21 cellular contexts compared by ENCODE assay signal in the genomic region with DNA sequence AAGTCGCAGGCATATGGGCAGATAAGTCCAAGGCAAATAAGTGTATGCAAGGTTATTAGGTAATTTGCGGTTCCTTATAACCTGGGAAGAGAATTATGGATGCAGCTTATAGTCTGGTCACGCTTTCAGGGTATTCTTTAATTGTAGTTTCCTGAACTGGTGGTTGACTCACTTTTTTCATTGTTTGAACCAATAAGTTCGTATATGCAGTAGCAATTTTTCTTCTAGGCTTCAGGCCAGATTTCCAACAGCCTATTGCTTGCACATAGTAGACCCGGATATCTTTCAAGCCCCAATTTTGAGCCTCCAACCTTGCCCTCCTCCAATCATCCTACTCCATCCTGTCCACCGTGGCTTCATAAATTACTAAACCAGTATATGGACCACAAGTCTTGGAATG. TPM values are rescaled to one million over a fixed set of nuclear protein-coding genes. Genes with fewer than 3 reads are reported as not detected.
DNase-seq lines count a peak whose midpoint lies in the region; ATAC-seq, FAIRE-seq and TF ChIP-seq lines count a peak whose summit lies in the region.
"Had no signal": no experiment of that assay in that cellular context is flagged by ENCODE, and none has a peak within 500 bp of the region (broad histone marks: within the 10 kb centered on the region; RNA-seq: fewer than 3 reads in every experiment).

No MANE protein-coding gene starts in this region.

- CTCF ChIA-PET in A673 (lab: Charles Lee) (no interaction called here), K562 (lab: Yijun Ruan, JAX; ENCODE audit: low intra/inter-chr PET ratio) (no interaction called here)

- FAIRE-seq in K562 (lab: Jason Lieb, UNC) (no peak), GM12892 (lab: Jason Lieb, UNC) (no peak)
- FAIRE-seq: A204.1, D721Med, G401.6, GM12891, GM18507 had no signal

- intact Hi-C loops in A673 (cut with micrococcal nuclease; ENCODE audit: unreplicated experiment) (no loop called here), K562 (cut with micrococcal nuclease) (no loop called here)

- 0 out of 2 replicates have a peak, but pooled peaks have one; percentile 22 for TF ChIP-seq POLR2A in K562 (conservative IDR thresholded peaks at IDR 0.05)
- TF ChIP-seq POLR2A in GM12892 (IDR thresholded peaks at IDR 0.05; ENCODE audit: low read depth, low read length), result no peak

- peak; percentile 61 for DNase-seq in A673 (ENCODE audit: low spot score)
- DNase-seq in K562 (ENCODE audit: extremely low read depth in 1 of 4, low spot score in 3 of 4), result no peak
- DNase-seq in stimulated activated effector memory CD8-positive, alpha-beta T cell treated with anti-CD3 and anti-CD28 coated beads, Interleukin-12 subunit alpha, Interleukin-12 subunit beta, amount 100 ng/mL, for 72 hours (ENCODE audit: low spot score in 2 of 2), result no peak
- DNase-seq in NCI-H2227 treated with DMSO at 0.1 percent for 48 hours (lab: John Stamatoyannopoulos, UW), result no peak
- no peak for DNase-seq in GM12892 (ENCODE audit: insufficient read length)
- DNase-seq: 8988T; AML-193; Caco-2; Calu3; CD4-positive, alpha-beta T cell; CD8-positive, alpha-beta T cell; DMS79 treated with DMSO at 0.1 percent for 48 hours; GF-D8 had no signal

- H3K36me3 Mint-ChIP-seq in stimulated activated effector memory CD8-positive, alpha-beta T cell treated with anti-CD3 and anti-CD28 coated beads, Interleukin-12 subunit alpha, Interleukin-12 subunit beta, amount 100 ng/mL, for 72 hours, result peaks cover 100% of the 10 kb centered on the region

- H3K27ac Mint-ChIP-seq in stimulated activated effector memory CD8-positive, alpha-beta T cell treated with anti-CD3 and anti-CD28 coated beads, Interleukin-12 subunit alpha, Interleukin-12 subunit beta, amount 100 ng/mL, for 72 hours, result peak overlapping the region; percentile 37
- H3K27ac Mint-ChIP-seq: B cell; CD4-positive, alpha-beta T cell; CD8-positive, alpha-beta T cell had no signal

- H3K9ac ChIP-seq in K562 (ENCODE audit: insufficient read depth in 1 of 2, low read depth in 2 of 2, low read length in 2 of 2), result no peak overlapping the region; a peak in 1 of 4 replicates
- H3K9ac ChIP-seq: BLaER1 treated with 17β-estradiol and CSF1 and Interleukin-3, amounts not matched to agents 10 nM and 100 nM had no signal

- BruUV-seq in A673 (replicated peaks; lab: Mats Ljungman, UMichigan) (no TSS peak), K562 (replicated peaks; lab: Mats Ljungman, UMichigan) (no TSS peak)

- H3K36me3 ChIP-seq in A673 (ENCODE audit: insufficient read depth, low read length, poor library complexity, severe bottlenecking) (peaks cover 89% of the 10 kb centered on the region), K562 (ENCODE audit: control insufficient read depth, insufficient read depth, low read length) (peaks cover 93% of the 10 kb centered on the region)

- WGBS in K562 (ENCODE audit: insufficient coverage, low coverage, missing lambda C conversion rate), result 88% methylated on average over 6 of the region's 6 CpGs

- H4K20me1 ChIP-seq in K562 (replicated peaks; ENCODE audit: control insufficient read depth, insufficient read depth, low read length), result no peaks in the 10 kb centered on the region

- peaks cover 12% of the 10 kb centered on the region for H3K4me1 ChIP-seq in A673 (ENCODE audit: insufficient read depth, low read length, poor library complexity, severe bottlenecking)
- no peaks in the 10 kb centered on the region for H3K4me1 ChIP-seq in K562 (replicated peaks in 1 of 2; ENCODE audit: control insufficient read depth in 2 of 2, insufficient read depth in 2 of 2, low read length in 2 of 2)
- H3K4me1 ChIP-seq: Caco-2 had no signal

- H3K4me3 ChIP-seq in A673 (ENCODE audit: low read depth, low read length, poor library complexity, severe bottlenecking) (no peak overlapping the region), K562 (no peak overlapping the region)
- H3K4me3 ChIP-seq: BLaER1 treated with 17β-estradiol and CSF1 and Interleukin-3, amounts not matched to agents 10 nM and 100 nM had no signal

- TF ChIP-seq RAD21 in K562 (CRISPR knock-in tag; conservative IDR thresholded peaks at IDR 0.05 in 1 of 2, IDR thresholded peaks at IDR 0.05 in 1 of 2), result no peak

- peaks cover 3% of the 10 kb centered on the region for H3K9me1 ChIP-seq in K562 (ENCODE audit: control insufficient read depth, insufficient read depth, low read length)

- no peaks in the 10 kb centered on the region for H3K9me3 ChIP-seq in A673 (ENCODE audit: low read depth, low read length, poor library complexity, severe bottlenecking)
- H3K9me3 ChIP-seq in K562 (replicated peaks; ENCODE audit: control insufficient read depth, insufficient read depth, low read depth, low read length), result no peaks in the 10 kb centered on the region
- H3K9me3 ChIP-seq: BLaER1 treated with 17β-estradiol and CSF1 and Interleukin-3, amounts not matched to agents 10 nM and 100 nM; Caco-2 had no signal

- in situ Hi-C loops in K562 (cut with MboI), result no loop called here

- POLR2A ChIA-PET in A673 (lab: Charles Lee; ENCODE audit: low non-redundant PET), result no interaction called here
- POLR2A ChIA-PET in K562 (lab: Yijun Ruan, JAX), result interaction anchor here (0.6 to 2.7 kb wide), 6 partner anchors 9 to 1427 kb away, joined by 3 to 15 read pairs (median 4); a partner anchor contains a TSS

- no peak for TF ChIP-seq EP300 in K562 (IDR thresholded peaks at IDR 0.05; ENCODE audit: low read length)

- no peaks in the 10 kb centered on the region for H3K9me3 Mint-ChIP-seq in stimulated activated effector memory CD8-positive, alpha-beta T cell treated with anti-CD3 and anti-CD28 coated beads, Interleukin-12 subunit alpha, Interleukin-12 subunit beta, amount 100 ng/mL, for 72 hours
- H3K9me3 Mint-ChIP-seq: CD4-positive, alpha-beta T cell; CD8-positive, alpha-beta T cell had no signal

- H2AFZ ChIP-seq in K562 (ENCODE audit: low read depth, low read length), result no peak overlapping the region

- H3K27me3 ChIP-seq in A673 (replicated peaks; ENCODE audit: insufficient read depth, low read depth, low read length, poor library complexity) (no peaks in the 10 kb centered on the region), K562 (ENCODE audit: control insufficient read depth in 2 of 2, insufficient read depth in 2 of 2, low read length in 2 of 2) (no peaks in the 10 kb centered on the region)
- H3K27me3 ChIP-seq: BLaER1 treated with 17β-estradiol and CSF1 and Interleukin-3, amounts not matched to agents 10 nM and 100 nM had no signal

- ATAC-seq in K562, result no peak
- no peak for ATAC-seq in stimulated activated effector memory CD8-positive, alpha-beta T cell treated with anti-CD3 and anti-CD28 coated beads, Interleukin-12 subunit alpha, Interleukin-12 subunit beta, amount 100 ng/mL, for 72 hours
- ATAC-seq: CD8-positive, alpha-beta T cell had no signal

- H3K4me2 ChIP-seq in K562 (ENCODE audit: insufficient read depth, low read length), result no peak overlapping the region
- H3K4me2 ChIP-seq: BLaER1 treated with 17β-estradiol and CSF1 and Interleukin-3, amounts not matched to agents 10 nM and 100 nM had no signal

- H3K4me3 Mint-ChIP-seq in stimulated activated effector memory CD8-positive, alpha-beta T cell treated with anti-CD3 and anti-CD28 coated beads, Interleukin-12 subunit alpha, Interleukin-12 subunit beta, amount 100 ng/mL, for 72 hours, result no peak overlapping the region
- H3K4me3 Mint-ChIP-seq: B cell; CD4-positive, alpha-beta T cell; CD8-positive, alpha-beta T cell had no signal

- H3K27ac ChIP-seq in A673 (ENCODE audit: low read depth, low read length, poor library complexity, severe bottlenecking) (peak overlapping the region; percentile 34), K562 (ENCODE audit: extremely low read depth, low read depth, low read length) (no peak overlapping the region)
- H3K27ac ChIP-seq: BLaER1 treated with 17β-estradiol and CSF1 and Interleukin-3, amounts not matched to agents 10 nM and 100 nM; C4-2B had no signal

- peaks cover 14% of the 10 kb centered on the region for H3K4me1 Mint-ChIP-seq in stimulated activated effector memory CD8-positive, alpha-beta T cell treated with anti-CD3 and anti-CD28 coated beads, Interleukin-12 subunit alpha, Interleukin-12 subunit beta, amount 100 ng/mL, for 72 hours

- peaks cover 15% of the 10 kb centered on the region; the same call in 1 of the 3 replicates for H3K79me2 ChIP-seq in K562 (ENCODE audit: control insufficient read depth, insufficient read depth, low read length)

- no peak for TF ChIP-seq CTCF in A673 (conservative IDR thresholded peaks at IDR 0.05; ENCODE audit: low read depth, low read length)
- no peak for TF ChIP-seq CTCF in K562 (IDR thresholded peaks at IDR 0.05 in 2 of 3, conservative IDR thresholded peaks at IDR 0.05 in 1 of 3; ENCODE audit: insufficient read depth in 2 of 3, low read depth in 1 of 3, low read length in 3 of 3)

RNA-seq across cellular contexts. Expression of a gene that starts 12.8 kb away (rescaled TPM):
- 66.8 and 72.9 TPM in 2 replicates for total RNA-seq in A673 (2021)
- 138 and 394 TPM in 2 replicates for total RNA-seq in K562 (2011; cell fraction: chromatin; rRNA removed; ENCODE audit: low replicate concordance)
- total RNA-seq in K562 (2011; cell fraction: nucleolus; rRNA removed), result 72.7 and 85.0 TPM in 2 replicates
- total RNA-seq in K562 (2011; cell fraction: nucleoplasm; rRNA removed), result 132 and 153 TPM in 2 replicates
- 51.3 and 53.5 TPM in 2 replicates for total RNA-seq in K562 (2014; rRNA removed)
- total RNA-seq in K562 (2014; rRNA removed; fragmentation: Illumina TruSeq; extraction: Trizol), result 71.8 and 80.0 TPM in 2 replicates
- total RNA-seq in K562 (2015; rRNA removed; fragmentation: Illumina TruSeq; extraction: Trizol), result 50.0 and 57.1 TPM in 2 replicates
- total RNA-seq in K562 (2021), result 48.0 and 48.3 TPM in 2 replicates
- 80.7 and 83.4 TPM in 2 replicates for polyA plus RNA-seq in K562 (2011; rRNA removed)
- 9.7 and 20.4 TPM in 2 replicates for polyA plus RNA-seq in K562 (2011; cell fraction: cytosol; rRNA removed)
- 149 and 214 TPM in 2 replicates for polyA plus RNA-seq in K562 (2011; cell fraction: nucleus; rRNA removed)
- 34.4 and 59.0 TPM in 2 replicates for polyA plus RNA-seq in K562 (2012)
- polyA plus RNA-seq in K562 (2014; fragmentation: Illumina TruSeq; extraction: Trizol), result 54.4 and 56.9 TPM in 2 replicates
- 10 to 100 TPM; 26.7 to 40.0 TPM for polyA plus RNA-seq in K562 (2014; fragmentation: Nextera tagmentation; extraction: Ambion mirVana)
- 61.0 and 75.0 TPM in 2 replicates for polyA plus RNA-seq in K562 (2014; rRNA removed)
- polyA minus RNA-seq in K562 (2011; rRNA and poly(A)+ RNA removed), result 62.6 and 76.6 TPM in 2 replicates
- polyA minus RNA-seq in K562 (2011; cell fraction: cytosol; rRNA and poly(A)+ RNA removed), result 27.3 and 27.7 TPM in 2 replicates
- 61.9 and 125 TPM in 2 replicates for polyA minus RNA-seq in K562 (2011; cell fraction: nucleus; rRNA and poly(A)+ RNA removed)
- 45.2 TPM for polyA plus RNA-seq in GM12892 (2012; ENCODE audit: missing spikeins)

RNA-seq across cellular contexts. Expression of a gene that starts 13.5 kb away (rescaled TPM):
- total RNA-seq in A673 (2021) (867 and 911 TPM in 2 replicates), K562 (2014; rRNA removed) (239 and 306 TPM in 2 replicates), K562 (2014; rRNA removed; fragmentation: Illumina TruSeq; extraction: Trizol) (411 and 440 TPM in 2 replicates), K562 (2015; rRNA removed; fragmentation: Illumina TruSeq; extraction: Trizol) (386 and 426 TPM in 2 replicates), K562 (2021) (616 and 622 TPM in 2 replicates)
- 1,248 and 2,950 TPM in 2 replicates for total RNA-seq in K562 (2011; cell fraction: chromatin; rRNA removed; ENCODE audit: low replicate concordance)
- 714 and 743 TPM in 2 replicates for total RNA-seq in K562 (2011; cell fraction: nucleolus; rRNA removed)
- 971 and 1,084 TPM in 2 replicates for total RNA-seq in K562 (2011; cell fraction: nucleoplasm; rRNA removed)
- polyA plus RNA-seq in K562 (2011; rRNA removed) (721 and 729 TPM in 2 replicates), K562 (2014; fragmentation: Illumina TruSeq; extraction: Trizol) (579 and 604 TPM in 2 replicates), K562 (2014; fragmentation: Nextera tagmentation; extraction: Ambion mirVana) (1,000 to 10,000 TPM in 1 of 2 experiments, 100 to 1,000 TPM in 1; 487 to 1,639 TPM), K562 (2014; rRNA removed) (1,331 and 1,452 TPM in 2 replicates)
- polyA plus RNA-seq in K562 (2011; cell fraction: cytosol; rRNA removed), result 392 and 499 TPM in 2 replicates
- 2,138 and 2,865 TPM in 2 replicates for polyA plus RNA-seq in K562 (2011; cell fraction: nucleus; rRNA removed)
- 332 and 354 TPM in 2 replicates for polyA plus RNA-seq in K562 (2012)
- polyA minus RNA-seq in K562 (2011; rRNA and poly(A)+ RNA removed), result 481 and 488 TPM in 2 replicates
- 167 and 272 TPM in 2 replicates for polyA minus RNA-seq in K562 (2011; cell fraction: cytosol; rRNA and poly(A)+ RNA removed)
- polyA minus RNA-seq in K562 (2011; cell fraction: nucleus; rRNA and poly(A)+ RNA removed), result 1,052 and 1,975 TPM in 2 replicates
- 423 TPM for polyA plus RNA-seq in GM12892 (2012; ENCODE audit: missing spikeins)

RNA-seq across cellular contexts. Expression of a gene that starts 22.7 kb away (rescaled TPM):
- 25.6 and 31.5 TPM in 2 replicates for total RNA-seq in A673 (2021)
- total RNA-seq in K562 (2011; cell fraction: chromatin; rRNA removed; ENCODE audit: low replicate concordance), result 92.4 and 167 TPM in 2 replicates
- 66.1 and 68.5 TPM in 2 replicates for total RNA-seq in K562 (2011; cell fraction: nucleolus; rRNA removed)
- total RNA-seq in K562 (2011; cell fraction: nucleoplasm; rRNA removed), result 74.9 and 93.0 TPM in 2 replicates
- total RNA-seq in K562 (2014; rRNA removed), result 26.6 and 28.8 TPM in 2 replicates
- 34.9 and 37.9 TPM in 2 replicates for total RNA-seq in K562 (2014; rRNA removed; fragmentation: Illumina TruSeq; extraction: Trizol)
- 36.4 and 37.0 TPM in 2 replicates for total RNA-seq in K562 (2015; rRNA removed; fragmentation: Illumina TruSeq; extraction: Trizol)
- 39.5 and 44.2 TPM in 2 replicates for total RNA-seq in K562 (2021)
- polyA plus RNA-seq in K562 (2011; rRNA removed), result 42.8 and 44.8 TPM in 2 replicates
- polyA plus RNA-seq in K562 (2011; cell fraction: cytosol; rRNA removed), result 7.8 and 17.8 TPM in 2 replicates
- polyA plus RNA-seq in K562 (2011; cell fraction: nucleus; rRNA removed), result 74.3 and 76.8 TPM in 2 replicates
- 32.5 and 35.4 TPM in 2 replicates for polyA plus RNA-seq in K562 (2012)
- polyA plus RNA-seq in K562 (2014; fragmentation: Illumina TruSeq; extraction: Trizol), result 31.0 and 37.4 TPM in 2 replicates
- 10 to 100 TPM; 13.4 to 14.6 TPM for polyA plus RNA-seq in K562 (2014; fragmentation: Nextera tagmentation; extraction: Ambion mirVana)
- polyA plus RNA-seq in K562 (2014; rRNA removed), result 41.1 and 43.0 TPM in 2 replicates
- 34.0 and 36.5 TPM in 2 replicates for polyA minus RNA-seq in K562 (2011; rRNA and poly(A)+ RNA removed)
- 12.9 and 15.7 TPM in 2 replicates for polyA minus RNA-seq in K562 (2011; cell fraction: cytosol; rRNA and poly(A)+ RNA removed)
- 56.1 and 86.0 TPM in 2 replicates for polyA minus RNA-seq in K562 (2011; cell fraction: nucleus; rRNA and poly(A)+ RNA removed)
- polyA plus RNA-seq in GM12892 (2012; ENCODE audit: missing spikeins), result 24.1 TPM
